In genomic region chr16:30656974-30657865, GRCh38 we compare ENCODE assay signal across 8 cellular contexts. TPM values are rescaled to one million over a fixed set of nuclear protein-coding genes. Genes with fewer than 3 reads are reported as not detected.
DNase-seq lines count a peak whose midpoint lies in the region; ATAC-seq and TF ChIP-seq lines count a peak whose summit lies in the region.

No MANE protein-coding gene starts in this region.

- ATAC-seq in GM19397 (IDR thresholded peaks at IDR 0.05; ENCODE audit: unreplicated experiment) = no peak
- ATAC-seq in HG03439 (IDR thresholded peaks at IDR 0.05; ENCODE audit: unreplicated experiment) = no peak

- 43 to 53% methylated on average over 27 to 29 of the region's 32 CpGs for WGBS in mesodermal cell (ENCODE audit: insufficient coverage in 2 of 2), 2 experiments

- H3K36me3 ChIP-seq in KOPT-K1 (ENCODE audit: insufficient read depth, low read length) (peaks cover 62% of the 10 kb centered on the region), brain microvascular endothelial cell (replicated peaks) (peaks cover 36% of the 10 kb centered on the region), mesodermal cell (ENCODE audit: control insufficient read depth, insufficient read depth, low read length) (peaks cover 61% of the 10 kb centered on the region)

- H3K27ac ChIP-seq in KOPT-K1 (ENCODE audit: low read depth, low read length, poor library complexity, severe bottlenecking) (peak overlapping the region; percentile 95), brain microvascular endothelial cell (peak overlapping the region; percentile 49), mesodermal cell (ENCODE audit: low read depth, low read length, severe bottlenecking) (peak overlapping the region; percentile 82)

- H3K4me1 ChIP-seq in mesodermal cell (ENCODE audit: control insufficient read depth, insufficient read depth, low read length, poor library complexity, severe bottlenecking) = peaks cover 15% of the 10 kb centered on the region

- peak; percentile 85 for DNase-seq in DMS53 (lab: John Stamatoyannopoulos, UW)
- DNase-seq in brain microvascular endothelial cell = no peak
- DNase-seq in ureter (ENCODE audit: low spot score) = no peak
- no peak for DNase-seq in NCI-H2196 treated with DMSO at 0.1 percent for 48 hours (lab: John Stamatoyannopoulos, UW; ENCODE audit: unreplicated experiment)

- H3K9me3 ChIP-seq in KOPT-K1 (ENCODE audit: insufficient read depth, low read length, poor library complexity, severe bottlenecking) (no peaks in the 10 kb centered on the region), mesodermal cell (ENCODE audit: control insufficient read depth, low read length) (no peaks in the 10 kb centered on the region)

- in situ Hi-C loops in brain microvascular endothelial cell (cut with HindIII; ENCODE audit: low pct_ligation_motif_present, low sequenced_read_pairs) = no loop called here

- H3K4me3 ChIP-seq in brain microvascular endothelial cell (ENCODE audit: low read depth, low read length) (peak overlapping the region; percentile 57), mesodermal cell (ENCODE audit: extremely low read depth, insufficient read depth, low read length, poor library complexity, severe bottlenecking) (peak overlapping the region; percentile 46)

- H3K27me3 ChIP-seq in brain microvascular endothelial cell (replicated peaks) = no peaks in the 10 kb centered on the region

- TF ChIP-seq CTCF in brain microvascular endothelial cell (IDR thresholded peaks at IDR 0.05; ENCODE audit: low read depth, low read length, missing control alignments) = no peak

RNA-seq across cellular contexts. Expression of gene FBRS, which starts 1.0 kb away (rescaled TPM):
- polyA plus RNA-seq in mesodermal cell (2013, experiment 1 of 2) = 45.6 TPM
- 37.9 TPM for polyA plus RNA-seq in mesodermal cell (2013, experiment 2 of 2)
- total RNA-seq in ureter = 82.5 TPM

RNA-seq across cellular contexts. Expression of gene PRR14, which starts 6.5 kb away (rescaled TPM):
- polyA plus RNA-seq in mesodermal cell (2013, experiment 1 of 2) = 29.2 TPM
- 21.9 TPM for polyA plus RNA-seq in mesodermal cell (2013, experiment 2 of 2)
- 37.8 TPM for total RNA-seq in ureter

RNA-seq across cellular contexts. Expression of gene SRCAP, which starts 41.8 kb away (rescaled TPM):
- 24.7 TPM for polyA plus RNA-seq in mesodermal cell (2013, experiment 1 of 2)
- 17.1 TPM for polyA plus RNA-seq in mesodermal cell (2013, experiment 2 of 2)
- total RNA-seq in ureter = 82.3 TPM

RNA-seq across cellular contexts. Expression of gene ZNF689, which starts 47.0 kb away (rescaled TPM):
- polyA plus RNA-seq in mesodermal cell (2013, experiment 1 of 2) = 10.2 TPM
- polyA plus RNA-seq in mesodermal cell (2013, experiment 2 of 2) = 10.5 TPM
- 10.2 TPM for total RNA-seq in ureter
